34 cellular contexts compared by ENCODE assay signal in genomic region chr4:146481246-146481645, GRCh38.
"Had no signal": no experiment of that assay in that cellular context is flagged by ENCODE, and none has a peak within 500 bp of the region (broad histone marks: within the 10 kb centered on the region; RNA-seq: fewer than 3 reads in every experiment).

No MANE protein-coding gene starts in this region.

- H3K4me2 ChIP-seq: KMS-11 had no signal

- H3K9me3 ChIP-seq: MG63 had no signal

- H3K36me3 ChIP-seq: MG63 had no signal

- H3K9ac ChIP-seq: KMS-11 had no signal

- H3K4me3 ChIP-seq: MG63 had no signal

- DNase-seq: Karpas-422, Kasumi-1, MG63, MM.1S, MV-4-11, NCI-H1048, NCI-H1092, NCI-H1092 treated with DMSO at 0.1 percent for 48 hours, NCI-H1105, NCI-H1105 treated with DMSO at 0.1 percent for 48 hours, NCI-H1417, NCI-H1417 treated with DMSO at 0.1 percent for 48 hours, NCI-H1436, NCI-H1436 treated with DMSO at 0.1 percent for 48 hours, NCI-H146, NCI-H1694, NCI-H1694 treated with DMSO at 0.1 percent for 48 hours, NCI-H187, NCI-H187 treated with DMSO at 0.1 percent for 48 hours, NCI-H1930, NCI-H2029, NCI-H2029 treated with DMSO at 0.1 percent for 48 hours, NCI-H2081, NCI-H2081 treated with DMSO at 0.1 percent for 48 hours, NCI-H2107, NCI-H2171, NCI-H2171 treated with DMSO at 0.1 percent for 48 hours, NCI-H2227 treated with DMSO at 0.1 percent for 48 hours, NCI-H226, NCI-H345, NCI-H446, NCI-H446 treated with DMSO at 0.1 percent for 48 hours, NCI-H510A had no signal

- H3K27me3 ChIP-seq: MG63 had no signal

- H3K27ac ChIP-seq: KMS-11 had no signal
